8 cellular contexts compared by ENCODE assay signal in genomic region chr5:67156976-67157583, GRCh38.
A peak's percentile ranks its signal among the peaks of the same experiment; 100 is the strongest.
DNase-seq lines count a peak whose midpoint lies in the region; ATAC-seq and TF ChIP-seq lines count a peak whose summit lies in the region.

No MANE protein-coding gene starts in this region.

- H3K27ac ChIP-seq in effector memory CD4-positive, alpha-beta T cell (ENCODE audit: insufficient read depth, low read length, poor library complexity, severe bottlenecking): peak overlapping the region; percentile 20

- peak; percentile 62 for ATAC-seq in GM19438 (IDR thresholded peaks at IDR 0.05; ENCODE audit: low read depth, unreplicated experiment)

- TF ChIP-seq CTCF in LNCaP clone FGC (IDR thresholded peaks at IDR 0.05; ENCODE audit: control insufficient read depth, extremely low read depth, insufficient read depth): peak; percentile 71
- TF ChIP-seq CTCF in nephron progenitor cell (IDR thresholded peaks at IDR 0.05): peak; percentile 83

- H3K36me3 Mint-ChIP-seq in nephron progenitor cell (ENCODE audit: low read depth): peaks cover 19% of the 10 kb centered on the region

- H3K9me3 ChIP-seq in effector memory CD4-positive, alpha-beta T cell (ENCODE audit: control insufficient read depth, low read length): no peaks in the 10 kb centered on the region

- DNase-seq in COLO668 (lab: John Stamatoyannopoulos, UW; ENCODE audit: unreplicated experiment) (peak; percentile 7), LNCaP clone FGC (ENCODE audit: low read depth) (no peak), nephron progenitor cell (peak; percentile 40), NCI-H2196 (lab: John Stamatoyannopoulos, UW; ENCODE audit: unreplicated experiment) (no peak), midbrain (lab: John Stamatoyannopoulos, UW) (no peak)
- DNase-seq in activated CD4-positive, alpha-beta T cell treated with anti-CD3 and anti-CD28 coated beads for 48 hours: peak; percentile 63
- peak; percentile 23 to 46 (median 26) for DNase-seq in effector memory CD4-positive, alpha-beta T cell

- peaks cover 4% of the 10 kb centered on the region for H3K36me3 ChIP-seq in effector memory CD4-positive, alpha-beta T cell (ENCODE audit: control insufficient read depth, insufficient read depth, low read length)

- no peak overlapping the region for H3K4me3 Mint-ChIP-seq in nephron progenitor cell

- H3K9me3 Mint-ChIP-seq in nephron progenitor cell: no peaks in the 10 kb centered on the region

- H3K27me3 ChIP-seq in effector memory CD4-positive, alpha-beta T cell (replicated peaks; ENCODE audit: control insufficient read depth, insufficient read depth, low read length, poor library complexity, severe bottlenecking): no peaks in the 10 kb centered on the region

- H3K4me1 ChIP-seq in effector memory CD4-positive, alpha-beta T cell (ENCODE audit: control insufficient read depth, insufficient read depth, low read length, poor library complexity, severe bottlenecking): peaks cover 28% of the 10 kb centered on the region

- peaks cover 24% of the 10 kb centered on the region for H3K4me1 Mint-ChIP-seq in nephron progenitor cell

- H3K27ac Mint-ChIP-seq in nephron progenitor cell: no peak overlapping the region

- H3K27me3 Mint-ChIP-seq in nephron progenitor cell (ENCODE audit: low read depth, poor library complexity): no peaks in the 10 kb centered on the region

- H3K4me3 ChIP-seq in LNCaP clone FGC (ENCODE audit: low read depth, low read length): no peak overlapping the region
- no peak overlapping the region for H3K4me3 ChIP-seq in effector memory CD4-positive, alpha-beta T cell (ENCODE audit: insufficient read depth, low read depth, low read length, poor library complexity, severe bottlenecking)

Comparison
In these comparisons a context has a peak if more than half of its experiments do, and no peak if none do; other contexts are left out.
1. DNase-seq: peak in COLO668 (single experiment), activated CD4-positive, alpha-beta T cell treated with anti-CD3 and anti-CD28 coated beads for 48 hours (single experiment), effector memory CD4-positive, alpha-beta T cell (3 of 3) and nephron progenitor cell (single experiment); none in LNCaP clone FGC (single experiment), NCI-H2196 (single experiment) and midbrain (single experiment).